ENCODE assay signal across 14 cellular contexts in the genomic region with DNA sequence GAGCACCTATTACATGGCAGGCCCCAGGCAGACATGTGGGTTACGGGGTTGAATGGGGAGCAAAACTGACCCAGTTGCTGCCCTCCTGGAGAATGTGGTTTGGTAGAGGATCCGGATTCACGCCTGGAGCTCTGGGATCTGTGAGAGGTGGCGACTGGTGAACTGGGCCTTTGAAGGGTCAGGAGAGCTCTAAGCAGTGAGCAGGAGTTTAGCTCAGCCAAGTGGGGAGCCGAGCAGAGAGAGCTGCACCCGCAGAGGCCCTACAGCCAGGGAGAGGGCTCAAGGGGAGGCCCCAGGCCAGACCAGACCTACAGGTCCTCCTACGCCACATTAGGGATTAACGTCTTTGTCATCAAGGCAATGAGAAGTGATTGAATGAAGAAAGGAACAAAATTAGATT.
A peak's percentile ranks its signal among the peaks of the same experiment; 100 is the strongest.
DNase-seq lines count a peak whose midpoint lies in the region; ATAC-seq and TF ChIP-seq lines count a peak whose summit lies in the region.
"Had no signal": no experiment of that assay in that cellular context is flagged by ENCODE, and none has a peak within 500 bp of the region (broad histone marks: within the 10 kb centered on the region; RNA-seq: fewer than 3 reads in every experiment).

No MANE protein-coding gene starts in this region.

- peaks cover 26 to 38% of the 10 kb centered on the region in 2 donors for H3K27me3 Mint-ChIP-seq in natural killer cell treated with Interleukin-12 subunit alpha and Interleukin-12 subunit beta and Interleukin-15 and Interleukin-18, amount 100 ng/mL, for 72 hours
- H3K27me3 Mint-ChIP-seq in natural killer cell (ENCODE audit: low read depth in 2 of 2) = peaks cover 36 to 39% of the 10 kb centered on the region in 2 donors
- peaks cover 3% of the 10 kb centered on the region for H3K27me3 Mint-ChIP-seq in activated B cell treated with CpG ODN at 0.5 μM for 24 hours

- H3K4me1 Mint-ChIP-seq in natural killer cell treated with Interleukin-12 subunit alpha and Interleukin-12 subunit beta and Interleukin-15 and Interleukin-18, amount 100 ng/mL, for 72 hours (ENCODE audit: low read depth in 2 of 2) = peaks cover 0 to 2% of the 10 kb centered on the region in 2 donors
- H3K4me1 Mint-ChIP-seq in natural killer cell (no peaks in the 10 kb centered on the region), activated B cell treated with CpG ODN at 0.5 μM for 24 hours (peaks cover 37% of the 10 kb centered on the region)

- no peaks in the 10 kb centered on the region for H3K36me3 Mint-ChIP-seq in natural killer cell treated with Interleukin-12 subunit alpha and Interleukin-12 subunit beta and Interleukin-15 and Interleukin-18, amount 100 ng/mL, for 72 hours
- H3K36me3 Mint-ChIP-seq in natural killer cell (no peaks in the 10 kb centered on the region), activated B cell treated with CpG ODN at 0.5 μM for 24 hours (ENCODE audit: low read depth) (no peaks in the 10 kb centered on the region)
- H3K36me3 Mint-ChIP-seq: CD8-positive, alpha-beta T cell had no signal

- CTCF ChIA-PET in activated B cell treated with CpG ODN at 0.5 μM for 24 hours (lab: Charles Lee) = no interaction called here

- POLR2A ChIA-PET in activated B cell treated with CpG ODN at 0.5 μM for 24 hours (lab: Charles Lee) = interaction anchor here (0.8 kb wide), 1 partner anchor 180 kb away, joined by 3 read pairs; a partner anchor contains a TSS

- intact Hi-C loops in natural killer cell (cut with micrococcal nuclease) = no loop called here
- intact Hi-C loops in activated B cell treated with CpG ODN at 0.5 μM for 24 hours (cut with micrococcal nuclease) = no loop called here
- intact Hi-C loops in sciatic nerve (cut with DNase I) = no loop called here

- ATAC-seq in natural killer cell treated with Interleukin-12 subunit alpha and Interleukin-12 subunit beta and Interleukin-15 and Interleukin-18, amount 100 ng/mL, for 72 hours = no peak
- ATAC-seq in natural killer cell = no peak
- ATAC-seq in activated B cell treated with CpG ODN at 0.5 μM for 24 hours (ENCODE audit: low read depth) = no peak
- no peak for ATAC-seq in sciatic nerve
- ATAC-seq in left lobe of liver = no peak
- ATAC-seq in HG02870 (IDR thresholded peaks at IDR 0.05; ENCODE audit: unreplicated experiment) = no peak
- ATAC-seq: CD8-positive, alpha-beta T cell had no signal

- no peak overlapping the region for H3K27ac Mint-ChIP-seq in natural killer cell treated with Interleukin-12 subunit alpha and Interleukin-12 subunit beta and Interleukin-15 and Interleukin-18, amount 100 ng/mL, for 72 hours
- no peak overlapping the region for H3K27ac Mint-ChIP-seq in natural killer cell
- H3K27ac Mint-ChIP-seq in activated B cell treated with CpG ODN at 0.5 μM for 24 hours = no peak overlapping the region
- H3K27ac Mint-ChIP-seq: CD8-positive, alpha-beta T cell had no signal

- H3K9me3 Mint-ChIP-seq in natural killer cell treated with Interleukin-12 subunit alpha and Interleukin-12 subunit beta and Interleukin-15 and Interleukin-18, amount 100 ng/mL, for 72 hours = no peaks in the 10 kb centered on the region
- H3K9me3 Mint-ChIP-seq in natural killer cell (peaks cover 0 to under 1% of the 10 kb centered on the region in 2 donors), activated B cell treated with CpG ODN at 0.5 μM for 24 hours (no peaks in the 10 kb centered on the region)
- H3K9me3 Mint-ChIP-seq: CD8-positive, alpha-beta T cell had no signal

- TF ChIP-seq CTCF in natural killer cell (IDR thresholded peaks at IDR 0.05) (no peak), activated B cell treated with CpG ODN at 0.5 μM for 24 hours (IDR thresholded peaks at IDR 0.05) (no peak)

- no peak overlapping the region for H3K4me3 Mint-ChIP-seq in natural killer cell treated with Interleukin-12 subunit alpha and Interleukin-12 subunit beta and Interleukin-15 and Interleukin-18, amount 100 ng/mL, for 72 hours
- H3K4me3 Mint-ChIP-seq in natural killer cell = no peak overlapping the region
- no peak overlapping the region for H3K4me3 Mint-ChIP-seq in activated B cell treated with CpG ODN at 0.5 μM for 24 hours
- H3K4me3 Mint-ChIP-seq: CD8-positive, alpha-beta T cell had no signal

- peak; percentile 31 for DNase-seq in natural killer cell treated with Interleukin-12 subunit alpha and Interleukin-12 subunit beta and Interleukin-15 and Interleukin-18, amount 100 ng/mL, for 72 hours (ENCODE audit: low spot score)
- DNase-seq in natural killer cell = no peak
- DNase-seq in activated B cell treated with CpG ODN at 0.5 μM for 24 hours = peak; percentile 10
- DNase-seq in sciatic nerve (ENCODE audit: low spot score) = peak; percentile 22
- no peak for DNase-seq in stimulated activated CD4-positive, alpha-beta T cell treated with anti-CD3 and anti-CD28 coated beads, Interleukin-2, amount 100 ng/mL, for 48 hours
- no peak for DNase-seq in left lobe of liver (ENCODE audit: low spot score)
- DNase-seq: BE2C; CD8-positive, alpha-beta T cell; COR-L47; DMS153; DMS79 treated with DMSO at 0.1 percent for 48 hours; EL; GOT3 had no signal

Comparison
In these comparisons a context has a peak if more than half of its experiments do, and no peak if none do; other contexts are left out.
1. DNase-seq: peak in natural killer cell treated with Interleukin-12 subunit alpha and Interleukin-12 subunit beta and Interleukin-15 and Interleukin-18, amount 100 ng/mL, for 72 hours (single experiment), activated B cell treated with CpG ODN at 0.5 μM for 24 hours (single experiment) and sciatic nerve (single experiment); none in natural killer cell (single experiment), stimulated activated CD4-positive, alpha-beta T cell treated with anti-CD3 and anti-CD28 coated beads, Interleukin-2, amount 100 ng/mL, for 48 hours (0 of 2) and left lobe of liver (single experiment).